11 cellular contexts compared by ENCODE assay signal in genomic region chr11:65115361-65116082, GRCh38. TPM values are rescaled to one million over a fixed set of nuclear protein-coding genes. Genes with fewer than 3 reads are reported as not detected.
DNase-seq lines count a peak whose midpoint lies in the region; ATAC-seq, FAIRE-seq and TF ChIP-seq lines count a peak whose summit lies in the region.
"Had no signal": no experiment of that assay in that cellular context is flagged by ENCODE, and none has a peak within 500 bp of the region (broad histone marks: within the 10 kb centered on the region; RNA-seq: fewer than 3 reads in every experiment).

No MANE protein-coding gene starts in this region.

- H3K4me2 ChIP-seq in GM23338: no peak overlapping the region; the same call in 1 of the 2 replicates

- H3K27ac ChIP-seq in 22Rv1 (peak overlapping the region; percentile 99), GM23338 (ENCODE audit: low read depth) (no peak overlapping the region)
- H3K27ac ChIP-seq: SJSA1 had no signal

- H3K27me3 ChIP-seq in GM23338 (ENCODE audit: insufficient read depth) (no peaks in the 10 kb centered on the region), mucosa of stomach (ENCODE audit: control insufficient read depth, insufficient read depth, low read length) (no peaks in the 10 kb centered on the region)

- H3K9me3 Mint-ChIP-seq in GM23338: peaks cover 2% of the 10 kb centered on the region; the same call in 2 of the 3 replicates
- no peaks in the 10 kb centered on the region for H3K9me3 Mint-ChIP-seq in activated T-helper 17 cell treated with anti-CD3 and anti-CD28 coated beads, Interleukin-2, amount 50 U/mL, for 72 hours

- no peaks in the 10 kb centered on the region for H3K9me2 ChIP-seq in GM23338 (ENCODE audit: insufficient read depth)

- H3K36me3 Mint-ChIP-seq in GM23338 (ENCODE audit: low read depth): peaks cover 49% of the 10 kb centered on the region
- peaks cover 39% of the 10 kb centered on the region for H3K36me3 Mint-ChIP-seq in activated T-helper 17 cell treated with anti-CD3 and anti-CD28 coated beads, Interleukin-2, amount 50 U/mL, for 72 hours (ENCODE audit: low read depth)

- H3K4me1 ChIP-seq in GM23338 (ENCODE audit: insufficient read depth) (peaks cover 12% of the 10 kb centered on the region), mucosa of stomach (ENCODE audit: control insufficient read depth, insufficient read depth, low read length) (peaks cover 50% of the 10 kb centered on the region)

- ATAC-seq in GM23338: no peak
- no peak for ATAC-seq in activated T-helper 17 cell treated with anti-CD3 and anti-CD28 coated beads, Interleukin-2, amount 50 U/mL, for 72 hours (replicated peaks)

- H3K4me3 Mint-ChIP-seq in GM23338: peak overlapping the region; percentile 92
- peak overlapping the region; percentile 80 for H3K4me3 Mint-ChIP-seq in activated T-helper 17 cell treated with anti-CD3 and anti-CD28 coated beads, Interleukin-2, amount 50 U/mL, for 72 hours

- H3K36me3 ChIP-seq in GM23338 (ENCODE audit: insufficient read depth) (peaks cover 13% of the 10 kb centered on the region), mucosa of stomach (ENCODE audit: control insufficient read depth, insufficient read depth, low read length) (peaks cover 22% of the 10 kb centered on the region)

- TF ChIP-seq CTCF in 22Rv1 (IDR thresholded peaks at IDR 0.05) (no peak), GM23338 (conservative IDR thresholded peaks at IDR 0.05; ENCODE audit: low read depth in 2 of 2) (no peak), D721Med (IDR thresholded peaks at IDR 0.05; ENCODE audit: insufficient read depth, missing control alignments) (no peak)

- peaks cover 55% of the 10 kb centered on the region for H3K27me3 Mint-ChIP-seq in GM23338 (ENCODE audit: insufficient read depth, low read depth, poor library complexity)
- H3K27me3 Mint-ChIP-seq in activated T-helper 17 cell treated with anti-CD3 and anti-CD28 coated beads, Interleukin-2, amount 50 U/mL, for 72 hours: no peaks in the 10 kb centered on the region

- no peak for DNase-seq in GM23338 (ENCODE audit: low spot score)
- no peak for DNase-seq in stimulated activated naive CD4-positive, alpha-beta T cell (lab: John Stamatoyannopoulos, UW)
- DNase-seq in D721Med (ENCODE audit: insufficient read length, low spot score): no peak
- no peak for DNase-seq in hypothalamus (lab: John Stamatoyannopoulos, UW)
- no peak for DNase-seq in C1 segment of cervical spinal cord (lab: John Stamatoyannopoulos, UW)
- DNase-seq: mesendoderm, NCI-H1930 had no signal

- H2AFZ ChIP-seq in GM23338: no peak overlapping the region

- peaks cover 9% of the 10 kb centered on the region; the same call in 1 of the 2 replicates for H4K20me1 ChIP-seq in GM23338 (replicated peaks; ENCODE audit: insufficient read depth)

- peaks cover 34% of the 10 kb centered on the region for H3F3A ChIP-seq in GM23338 (replicated peaks; ENCODE audit: low read depth)

- no peaks in the 10 kb centered on the region for H3K9me3 ChIP-seq in mucosa of stomach (ENCODE audit: control insufficient read depth, low read length)
- H3K9me3 ChIP-seq: SJSA1 had no signal

- no peak overlapping the region for H3K4me3 ChIP-seq in GM23338
- H3K4me3 ChIP-seq in mucosa of stomach (ENCODE audit: low read length): no peak overlapping the region

- FAIRE-seq in D721Med (lab: Jason Lieb, UNC): no peak

- peaks cover 30% of the 10 kb centered on the region for H3K4me1 Mint-ChIP-seq in GM23338
- H3K4me1 Mint-ChIP-seq in activated T-helper 17 cell treated with anti-CD3 and anti-CD28 coated beads, Interleukin-2, amount 50 U/mL, for 72 hours: peaks cover 17% of the 10 kb centered on the region

- H3K9ac ChIP-seq in mucosa of stomach (ENCODE audit: low read length): peak overlapping the region; percentile 73

- H3K79me2 ChIP-seq in GM23338 (replicated peaks; ENCODE audit: insufficient read depth): peaks cover 18% of the 10 kb centered on the region

- H3K27ac Mint-ChIP-seq in GM23338: no peak overlapping the region
- peak overlapping the region; percentile 25 for H3K27ac Mint-ChIP-seq in activated T-helper 17 cell treated with anti-CD3 and anti-CD28 coated beads, Interleukin-2, amount 50 U/mL, for 72 hours

TF ChIP-seq in GM23338, 12 proteins besides CTCF, POLR2A, EP300 and RAD21:
- TF ChIP-seq ZNF462 (CRISPR knock-in tag; IDR thresholded peaks at IDR 0.05) (no peak), POLR2AphosphoS5 (IDR thresholded peaks at IDR 0.05; ENCODE audit: low read depth) (peak; percentile 30)

RNA-seq across cellular contexts. Expression of gene ZNHIT2, which starts 2.0 kb away (rescaled TPM):
- 17.4 and 18.1 TPM in 2 replicates for total RNA-seq in GM23338 (2014; rRNA removed; shearing (Covaris generic))
- 17.7 and 18.3 TPM in 2 replicates for polyA plus RNA-seq in GM23338 (2016; fragmentation: Nextera tagmentation; extraction: Ambion mirVana)
- 10 to 100 TPM in 1 of 2 donors, 1 to 10 TPM in 1; 6.3 to 10.0 TPM for total RNA-seq in activated T-helper 17 cell treated with anti-CD3 and anti-CD28 coated beads, Interleukin-2, amount 50 U/mL, for 72 hours

RNA-seq across cellular contexts. Expression of gene TM7SF2, which starts 3.9 kb away (rescaled TPM):
- total RNA-seq in GM23338 (2014; rRNA removed; shearing (Covaris generic)): 70.2 and 82.3 TPM in 2 replicates
- polyA plus RNA-seq in GM23338 (2016; fragmentation: Nextera tagmentation; extraction: Ambion mirVana): 43.5 and 48.7 TPM in 2 replicates
- 10 to 100 TPM; 19.7 to 20.1 TPM for total RNA-seq in activated T-helper 17 cell treated with anti-CD3 and anti-CD28 coated beads, Interleukin-2, amount 50 U/mL, for 72 hours

RNA-seq across cellular contexts. Expression of gene FAU, which starts 6.4 kb away (rescaled TPM):
- total RNA-seq in GM23338 (2014; rRNA removed; shearing (Covaris generic)): 262 and 329 TPM in 2 replicates
- 1,177 and 1,316 TPM in 2 replicates for polyA plus RNA-seq in GM23338 (2016; fragmentation: Nextera tagmentation; extraction: Ambion mirVana)
- 100 to 1,000 TPM; 929 to 948 TPM for total RNA-seq in activated T-helper 17 cell treated with anti-CD3 and anti-CD28 coated beads, Interleukin-2, amount 50 U/mL, for 72 hours

RNA-seq across cellular contexts. Expression of gene MRPL49, which starts 6.6 kb away (rescaled TPM):
- total RNA-seq in GM23338 (2014; rRNA removed; shearing (Covaris generic)): 61.9 and 64.9 TPM in 2 replicates
- 27.7 and 28.4 TPM in 2 replicates for polyA plus RNA-seq in GM23338 (2016; fragmentation: Nextera tagmentation; extraction: Ambion mirVana)
- 10 to 100 TPM; 61.7 to 87.7 TPM for total RNA-seq in activated T-helper 17 cell treated with anti-CD3 and anti-CD28 coated beads, Interleukin-2, amount 50 U/mL, for 72 hours

RNA-seq across cellular contexts. Expression of gene SYVN1, which starts 18.8 kb away (rescaled TPM):
- 28.3 and 28.7 TPM in 2 replicates for total RNA-seq in GM23338 (2014; rRNA removed; shearing (Covaris generic))
- polyA plus RNA-seq in GM23338 (2016; fragmentation: Nextera tagmentation; extraction: Ambion mirVana): 13.8 and 14.0 TPM in 2 replicates
- total RNA-seq in activated T-helper 17 cell treated with anti-CD3 and anti-CD28 coated beads, Interleukin-2, amount 50 U/mL, for 72 hours: 10 to 100 TPM; 28.9 to 30.8 TPM
